ENCODE assay signal across 8 cellular contexts in the genomic region with DNA sequence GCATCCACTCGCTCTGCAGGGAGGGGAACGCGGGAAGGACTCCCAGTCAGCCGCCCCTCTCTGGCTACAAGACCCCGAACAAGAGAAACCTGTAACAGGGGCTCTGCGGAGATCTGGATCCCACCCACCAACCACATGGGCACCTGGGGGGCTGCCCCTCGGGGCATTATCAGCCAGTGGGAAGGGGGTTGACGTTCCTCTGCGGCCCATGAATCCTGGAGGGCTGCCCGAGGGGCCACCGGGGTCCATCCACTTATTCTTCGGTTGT. TPM values are rescaled to one million over a fixed set of nuclear protein-coding genes. Genes with fewer than 3 reads are reported as not detected.
DNase-seq lines count a peak whose midpoint lies in the region; ATAC-seq and TF ChIP-seq lines count a peak whose summit lies in the region.

No MANE protein-coding gene starts in this region.

- H3K36me3 ChIP-seq in sigmoid colon: peaks cover 0 to 9% (median 3%) of the 10 kb centered on the region in 4 donors

- H3K4me3 ChIP-seq in GM12875 (ENCODE audit: low read depth, low read length): peak overlapping the region; percentile 47
- H3K4me3 ChIP-seq in foreskin fibroblast (ENCODE audit: low read depth in 1 of 2, low read length in 2 of 2): peak overlapping the region; percentile 50 to 86
- peak overlapping the region; percentile 60 to 82 (median 74) for H3K4me3 ChIP-seq in sigmoid colon

- H3K27me3 ChIP-seq in sigmoid colon: peaks cover 0 to 26% (median 0%) of the 10 kb centered on the region in 3 donors

- TF ChIP-seq POLR2A in sigmoid colon (IDR thresholded peaks at IDR 0.05) (no peak), erythroblast (IDR thresholded peaks at IDR 0.05; ENCODE audit: low read length) (no peak)

- TF ChIP-seq CTCF in GM12875 (IDR thresholded peaks at IDR 0.05; ENCODE audit: borderline replicate concordance, insufficient read depth, low read depth, low read length): no peak
- TF ChIP-seq CTCF in VCaP (conservative IDR thresholded peaks at IDR 0.05): no peak
- TF ChIP-seq CTCF in foreskin fibroblast (IDR thresholded peaks at IDR 0.05; ENCODE audit: low read depth, low read length): no peak
- TF ChIP-seq CTCF in sigmoid colon (IDR thresholded peaks at IDR 0.05): no peak

- TF ChIP-seq EP300 in sigmoid colon (IDR thresholded peaks at IDR 0.05): no peak

- ATAC-seq in HG02885 (IDR thresholded peaks at IDR 0.05; ENCODE audit: poor library complexity, unreplicated experiment): no peak

- peaks cover 0 to 76% (median 69%) of the 10 kb centered on the region in 4 donors for H3K4me1 ChIP-seq in sigmoid colon

- 3 to 8% methylated on average over 12 of the region's 12 CpGs for WGBS in sigmoid colon, 2 donors

- intact Hi-C loops in sigmoid colon (cut with DNase I): loop anchor here (2.0 kb wide), 1 partner anchor 19 kb away; the partner anchor contains the start of gene CISD3

- H3K9me3 ChIP-seq in sigmoid colon: no peaks in the 10 kb centered on the region

- H3K27ac ChIP-seq in VCaP: peak overlapping the region; percentile 92
- H3K27ac ChIP-seq in sigmoid colon: peak overlapping the region; percentile 86 to 94 (median 89)

- DNase-seq in foreskin fibroblast (no peak), sigmoid colon (no peak), COR-L47 (lab: John Stamatoyannopoulos, UW) (no peak), erythroblast (lab: John Stamatoyannopoulos, UW) (no peak), midbrain (lab: John Stamatoyannopoulos, UW) (no peak)

RNA-seq across cellular contexts. Expression of gene PCGF2, which starts 1.8 kb away (rescaled TPM):
- total RNA-seq in sigmoid colon: 1 to 10 TPM; 4.3 to 8.9 (median 5.6) TPM
- 10 to 100 TPM; 19.6 to 32.6 (median 22.8) TPM for polyA plus RNA-seq in sigmoid colon

RNA-seq across cellular contexts. Expression of gene PSMB3, which starts 2.6 kb away (rescaled TPM):
- total RNA-seq in sigmoid colon: 100 to 1,000 TPM; 135 to 198 (median 153) TPM
- polyA plus RNA-seq in sigmoid colon: 100 to 1,000 TPM; 246 to 280 (median 258) TPM

RNA-seq across cellular contexts. Expression of gene CISD3, which starts 19.8 kb away (rescaled TPM):
- total RNA-seq in sigmoid colon: 10 to 100 TPM in 3 of 4 donors, 1 to 10 TPM in 1; 9.2 to 19.3 (median 14.6) TPM
- polyA plus RNA-seq in sigmoid colon: 100 to 1,000 TPM; 104 to 115 (median 108) TPM

RNA-seq across cellular contexts. Expression of gene MLLT6, which starts 44.9 kb away (rescaled TPM):
- 10 to 100 TPM; 48.9 to 90.3 (median 69.9) TPM for total RNA-seq in sigmoid colon
- 10 to 100 TPM; 15.3 to 86.5 (median 16.2) TPM for polyA plus RNA-seq in sigmoid colon

RNA-seq across cellular contexts. Expression of gene PIP4K2B, which starts 49.4 kb away (rescaled TPM):
- total RNA-seq in sigmoid colon: 10 to 100 TPM; 44.1 to 50.1 (median 44.6) TPM
- 10 to 100 TPM in 1 of 3 donors, 1 to 10 TPM in 2; 5.1 to 21.6 (median 6.6) TPM for polyA plus RNA-seq in sigmoid colon
